Comparison of ENCODE assay signal across 10 cellular contexts in genomic region chr12:46825526-46826414, GRCh38. TPM values are rescaled to one million over a fixed set of nuclear protein-coding genes. Genes with fewer than 3 reads are reported as not detected.
DNase-seq lines count a peak whose midpoint lies in the region; ATAC-seq and TF ChIP-seq lines count a peak whose summit lies in the region.
"Had no signal": no experiment of that assay in that cellular context is flagged by ENCODE, and none has a peak within 500 bp of the region (broad histone marks: within the 10 kb centered on the region; RNA-seq: fewer than 3 reads in every experiment).

A gene with protein sequence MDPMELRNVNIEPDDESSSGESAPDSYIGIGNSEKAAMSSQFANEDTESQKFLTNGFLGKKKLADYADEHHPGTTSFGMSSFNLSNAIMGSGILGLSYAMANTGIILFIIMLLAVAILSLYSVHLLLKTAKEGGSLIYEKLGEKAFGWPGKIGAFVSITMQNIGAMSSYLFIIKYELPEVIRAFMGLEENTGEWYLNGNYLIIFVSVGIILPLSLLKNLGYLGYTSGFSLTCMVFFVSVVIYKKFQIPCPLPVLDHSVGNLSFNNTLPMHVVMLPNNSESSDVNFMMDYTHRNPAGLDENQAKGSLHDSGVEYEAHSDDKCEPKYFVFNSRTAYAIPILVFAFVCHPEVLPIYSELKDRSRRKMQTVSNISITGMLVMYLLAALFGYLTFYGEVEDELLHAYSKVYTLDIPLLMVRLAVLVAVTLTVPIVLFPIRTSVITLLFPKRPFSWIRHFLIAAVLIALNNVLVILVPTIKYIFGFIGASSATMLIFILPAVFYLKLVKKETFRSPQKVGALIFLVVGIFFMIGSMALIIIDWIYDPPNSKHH (minus strand): TSS chr12:46825997. CDS start chr12:46793071, 32,926 bp downstream.

- peak in 1 of 3 donors; percentile 32 for TF ChIP-seq POLR2A in body of pancreas (IDR thresholded peaks at IDR 0.05)

- no peak within 1 kb of the TSS for H3K27ac ChIP-seq in HEK293 (ENCODE audit: extremely low read depth, low read depth, low read length)
- no peak within 1 kb of the TSS for H3K27ac ChIP-seq in body of pancreas
- no peak within 1 kb of the TSS for H3K27ac ChIP-seq in iPS-20b (ENCODE audit: low read length)
- H3K27ac ChIP-seq: KMS-11 had no signal

- ATAC-seq in body of pancreas (peak; percentile 60), HG02571 (IDR thresholded peaks at IDR 0.05; ENCODE audit: unreplicated experiment) (no peak)
- ATAC-seq: activated CD4-positive, alpha-beta T cell treated with anti-CD3 and anti-CD28 coated beads for 36 hours had no signal

- 22 to 29% methylated on average over 30 of the region's 30 CpGs for WGBS in body of pancreas, 2 donors

- DNase-seq in body of pancreas (peak; percentile 21 to 64 (median 40)), NCI-H146 (lab: John Stamatoyannopoulos, UW) (no peak), NCI-H526 treated with DMSO at 0.1 percent for 48 hours (lab: John Stamatoyannopoulos, UW) (no peak), UCSD-AML1 (lab: John Stamatoyannopoulos, UW; ENCODE audit: unreplicated experiment) (no peak)
- DNase-seq: activated CD4-positive, alpha-beta T cell treated with anti-CD3 and anti-CD28 coated beads for 36 hours had no signal

- H3K4me2 ChIP-seq in skeletal muscle satellite cell (ENCODE audit: low read length), result peak within 1 kb of the TSS; percentile 97
- H3K4me2 ChIP-seq: KMS-11 had no signal

- H3K9ac ChIP-seq in iPS-20b (ENCODE audit: low read depth, low read length) (no peak within 1 kb of the TSS; the same call in 1 of the 2 replicates), skeletal muscle satellite cell (ENCODE audit: low read depth, low read length) (peak within 1 kb of the TSS; percentile 78)
- H3K9ac ChIP-seq: KMS-11 had no signal

- H3K4me1 ChIP-seq in HEK293 (ENCODE audit: control insufficient read depth, insufficient read depth, low read length) (no peaks in the 10 kb centered on the region), body of pancreas (peaks cover 8% of the 10 kb centered on the region), iPS-20b (ENCODE audit: insufficient read depth, low read length) (peaks cover 7% of the 10 kb centered on the region; the same call in 1 of the 2 replicates), skeletal muscle satellite cell (ENCODE audit: control insufficient read depth, insufficient read depth, low read length) (peaks cover 19% of the 10 kb centered on the region)

- intact Hi-C loops in body of pancreas (cut with DNase I), result no loop called here

- POLR2A ChIA-PET in HEK293 (lab: Yijun Ruan, JAX), result no interaction called here

- no peaks in the 10 kb centered on the region for H3K36me3 ChIP-seq in HEK293 (ENCODE audit: control insufficient read depth in 2 of 2, insufficient read depth in 1 of 2, low read length in 2 of 2)
- H3K36me3 ChIP-seq in body of pancreas (replicated peaks in 1 of 2; ENCODE audit: insufficient read depth in 1 of 2, low read depth in 2 of 2), result no peaks in the 10 kb centered on the region
- no peaks in the 10 kb centered on the region for H3K36me3 ChIP-seq in iPS-20b (ENCODE audit: insufficient read depth, low read depth, low read length)
- H3K36me3 ChIP-seq in skeletal muscle satellite cell (ENCODE audit: insufficient read depth, low read length), result no peaks in the 10 kb centered on the region

- H3K27me3 ChIP-seq in body of pancreas (peaks cover 0 to 3% of the 10 kb centered on the region in 2 donors), iPS-20b (ENCODE audit: insufficient read depth, low read length) (peaks cover 70% of the 10 kb centered on the region), skeletal muscle satellite cell (ENCODE audit: control insufficient read depth, insufficient read depth, low read length) (no peaks in the 10 kb centered on the region)

- TF ChIP-seq CTCF in HEK293 (tag by site-specific recombination; IDR thresholded peaks at IDR 0.05) (peak; percentile 75), body of pancreas (IDR thresholded peaks at IDR 0.05) (peak in 3 of 7 experiments; percentile 23 to 42 (median 24))

- H3K9me3 ChIP-seq in HEK293 (ENCODE audit: control insufficient read depth, insufficient read depth, low read depth, low read length) (no peaks in the 10 kb centered on the region), body of pancreas (no peaks in the 10 kb centered on the region), iPS-20b (ENCODE audit: insufficient read depth, low read depth, low read length) (no peaks in the 10 kb centered on the region), skeletal muscle satellite cell (replicated peaks; ENCODE audit: low read length) (no peaks in the 10 kb centered on the region)

- CTCF ChIA-PET in HEK293 (lab: Yijun Ruan, JAX), result no interaction called here

- H3K4me3 ChIP-seq in HEK293 (ENCODE audit: low read depth, low read length) (peak within 1 kb of the TSS; percentile 46), body of pancreas (no peak within 1 kb of the TSS), iPS-20b (ENCODE audit: low read length) (peak within 1 kb of the TSS; percentile 70), skeletal muscle satellite cell (ENCODE audit: low read length) (peak within 1 kb of the TSS; percentile 81)

TF ChIP-seq in HEK293, 187 proteins besides CTCF, POLR2A, EP300 and RAD21 (continues in another document):
- TF ChIP-seq ZNF24 (tag by site-specific recombination; IDR thresholded peaks at IDR 0.05) (no peak), ZNF548 (tag by site-specific recombination; IDR thresholded peaks at IDR 0.05) (no peak), ZFHX2 (tag by site-specific recombination; conservative IDR thresholded peaks at IDR 0.05) (peak; percentile 49; the same call in 1 of the 2 replicates), ZNF10 (tag by site-specific recombination; IDR thresholded peaks at IDR 0.05) (no peak), ZNF248 (tag by site-specific recombination; IDR thresholded peaks at IDR 0.05) (no peak), ZNF114 (tag by site-specific recombination; IDR thresholded peaks at IDR 0.05) (no peak), BCL11B (tag by site-specific recombination; IDR thresholded peaks at IDR 0.05; ENCODE audit: low read depth) (no peak), YY2 (tag by site-specific recombination; IDR thresholded peaks at IDR 0.05) (no peak), ZNF157 (tag by site-specific recombination; IDR thresholded peaks at IDR 0.05) (no peak), ZNF501 (tag by site-specific recombination; IDR thresholded peaks at IDR 0.05) (no peak), ZNF670 (tag by site-specific recombination; IDR thresholded peaks at IDR 0.05; ENCODE audit: low read depth) (no peak), GLIS1 (tag by site-specific recombination; IDR thresholded peaks at IDR 0.05) (peak; percentile 71), ZNF530 (tag by site-specific recombination; IDR thresholded peaks at IDR 0.05; ENCODE audit: low read depth) (no peak), EGR2 (tag by site-specific recombination; IDR thresholded peaks at IDR 0.05; ENCODE audit: low read depth) (peak; percentile 44; the same call in 1 of the 2 replicates), BCL11A (tag by site-specific recombination; IDR thresholded peaks at IDR 0.05; ENCODE audit: low read depth) (no peak), ZNF704 (tag by site-specific recombination; IDR thresholded peaks at IDR 0.05) (no peak)

RNA-seq across cellular contexts. Expression of the gene that starts here (rescaled TPM):
- 1 to 10 TPM; 2.0 to 8.0 TPM for total RNA-seq in body of pancreas
- total RNA-seq in skeletal muscle satellite cell (2012; rRNA removed), result under 0.01 and 0.25 TPM in 2 replicates
- total RNA-seq: activated CD4-positive, alpha-beta T cell treated with anti-CD3 and anti-CD28 coated beads for 36 hours had no signal

Comparison
In these comparisons a context has a peak if more than half of its experiments do, and no peak if none do; other contexts are left out.
1. H3K4me3 ChIP-seq: peak in HEK293 (single experiment), iPS-20b (single experiment) and skeletal muscle satellite cell (single experiment); none in body of pancreas (0 of 2).
2. DNase-seq: peak in body of pancreas (4 of 4); none in NCI-H146 (single experiment), NCI-H526 treated with DMSO at 0.1 percent for 48 hours (single experiment) and UCSD-AML1 (single experiment).